ENCODE assay signal across 23 cellular contexts in the genomic region with DNA sequence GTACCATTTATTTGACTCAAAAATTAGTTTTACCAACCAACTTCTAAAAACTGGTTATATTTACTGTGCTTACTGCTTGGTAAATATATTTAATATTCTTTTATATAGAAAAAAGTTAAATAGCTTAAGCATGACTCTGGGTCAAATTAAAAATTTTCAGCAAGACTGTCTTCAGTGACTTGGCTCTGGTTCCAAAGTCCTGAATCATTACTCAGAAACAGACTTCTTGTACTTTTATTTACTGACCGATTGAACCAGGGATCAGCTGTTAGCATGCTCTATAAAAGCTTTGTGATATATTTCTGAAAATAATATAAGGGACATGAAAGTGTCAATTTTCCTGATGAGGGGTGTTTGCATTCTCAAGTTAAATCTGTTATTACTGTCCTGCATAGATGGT.
DNase-seq lines count a peak whose midpoint lies in the region; ATAC-seq, FAIRE-seq and TF ChIP-seq lines count a peak whose summit lies in the region.
"Had no signal": no experiment of that assay in that cellular context is flagged by ENCODE, and none has a peak within 500 bp of the region (broad histone marks: within the 10 kb centered on the region; RNA-seq: fewer than 3 reads in every experiment).

No MANE protein-coding gene starts in this region.

- H3K36me3 ChIP-seq in testis (ENCODE audit: low read depth, missing control alignments) = no peaks in the 10 kb centered on the region
- H3K36me3 ChIP-seq: gastroesophageal sphincter, right lobe of liver had no signal

- ATAC-seq in HG03135 (IDR thresholded peaks at IDR 0.05; ENCODE audit: unreplicated experiment) (no peak), HG03565 (IDR thresholded peaks at IDR 0.05; ENCODE audit: unreplicated experiment) (no peak)
- ATAC-seq: activated naive CD4-positive, alpha-beta T cell treated with anti-CD3 and anti-CD28 coated beads, Interleukin-2, amount 50 U/mL, for 72 hours; activated T-helper 17 cell treated with anti-CD3 and anti-CD28 coated beads, Interleukin-2, amount 50 U/mL, for 72 hours; gastroesophageal sphincter; SK-N-SH treated with all-trans-retinoic acid at 6 μM for 48 hours had no signal

- no peaks in the 10 kb centered on the region for H3K9me3 ChIP-seq in testis
- H3K9me3 ChIP-seq: gastroesophageal sphincter, right lobe of liver had no signal

- H3K27ac ChIP-seq in testis = no peak overlapping the region
- H3K27ac ChIP-seq: gastroesophageal sphincter, right lobe of liver, RWPE1 had no signal

- H3K4me3 ChIP-seq in AG09309 (ENCODE audit: control insufficient read depth, low read depth, low read length) (no peak overlapping the region), testis (no peak overlapping the region)
- H3K4me3 ChIP-seq: gastroesophageal sphincter, right lobe of liver had no signal

- peaks cover 6% of the 10 kb centered on the region for H3K4me1 ChIP-seq in testis
- H3K4me1 ChIP-seq: gastroesophageal sphincter, right lobe of liver had no signal

- no peak for TF ChIP-seq POLR2A in testis (IDR thresholded peaks at IDR 0.05)

- TF ChIP-seq CTCF in AG09309 (IDR thresholded peaks at IDR 0.05; ENCODE audit: control insufficient read depth, insufficient read depth, low read depth, low read length, missing control alignments) (no peak), testis (IDR thresholded peaks at IDR 0.05) (no peak)

- DNase-seq in AG09309 (ENCODE audit: low read depth) = peak; percentile 37
- peak; percentile 52 for DNase-seq in RPMI7951 (ENCODE audit: low read depth)
- peak; percentile 68 for DNase-seq in dedifferentiated amniotic fluid mesenchymal stem cell (ENCODE audit: extremely low spot score)
- no peak for DNase-seq in testis
- no peak for DNase-seq in SHP77 treated with DMSO at 0.1 percent for 48 hours (lab: John Stamatoyannopoulos, UW)
- DNase-seq: dermis blood vessel endothelial cell, DMS 273 treated with DMSO at 0.1 percent for 48 hours, GDM1, H9, mesendoderm, naive B cell, NCI-H1417 treated with DMSO at 0.1 percent for 48 hours, NCI-H524 treated with DMSO at 0.1 percent for 48 hours, right lobe of liver had no signal

- no peaks in the 10 kb centered on the region for H3K27me3 ChIP-seq in testis
- H3K27me3 ChIP-seq: gastroesophageal sphincter, right lobe of liver had no signal

- 50 to 58% methylated on average over 1 of the region's 1 CpG for WGBS in testis, 2 donors

- intact Hi-C loops in testis (cut with DNase I; ENCODE audit: low total_unique reads) = no loop called here

- FAIRE-seq in islet of Langerhans (lab: Jason Lieb, UNC) = peak; percentile 82
- FAIRE-seq: urothelium cell line had no signal

Comparison
In these comparisons a context has a peak if more than half of its experiments do, and no peak if none do; other contexts are left out.
1. DNase-seq: peak in AG09309 (single experiment), RPMI7951 (single experiment) and dedifferentiated amniotic fluid mesenchymal stem cell (single experiment); none in testis (single experiment) and SHP77 treated with DMSO at 0.1 percent for 48 hours (single experiment).